Comparison of ENCODE assay signal across 36 cellular contexts in the genomic region with DNA sequence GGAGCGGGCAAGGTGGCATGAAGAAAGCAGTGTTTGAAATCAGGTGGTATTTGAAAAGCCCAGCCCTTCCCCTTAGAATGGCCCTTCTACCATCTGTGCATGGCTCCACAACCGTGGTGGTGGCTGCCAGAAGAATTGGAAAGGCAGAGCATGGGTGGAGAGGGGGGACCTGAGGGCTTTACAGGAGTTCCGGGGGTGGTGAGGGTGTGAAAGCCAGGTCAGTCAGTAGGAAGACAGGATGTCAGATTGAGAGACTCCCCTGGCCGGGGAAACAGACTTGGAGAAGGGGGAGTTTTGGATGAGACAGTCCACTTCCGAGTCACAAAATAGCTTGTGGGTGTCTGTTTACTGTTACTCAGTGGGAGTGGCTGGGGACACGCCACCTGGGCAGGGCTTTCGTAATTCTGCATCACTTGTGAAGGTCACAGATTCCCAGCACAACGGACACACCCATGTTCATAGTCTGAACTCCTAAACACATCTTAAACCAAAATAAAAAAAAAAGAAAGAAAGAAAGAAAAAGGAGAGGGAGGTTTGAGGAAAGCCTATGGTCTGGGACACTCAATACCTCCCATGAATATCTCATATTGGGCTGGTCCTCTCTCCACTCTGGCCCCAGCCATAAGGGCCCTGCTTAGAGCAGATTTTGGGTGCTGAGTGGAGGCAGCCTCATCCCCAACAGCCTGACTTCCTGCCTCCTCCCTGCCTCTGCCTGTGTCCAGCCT. TPM values are rescaled to one million over a fixed set of nuclear protein-coding genes. Genes with fewer than 3 reads are reported as not detected.
A peak's percentile ranks its signal among the peaks of the same experiment; 100 is the strongest.
DNase-seq lines count a peak whose midpoint lies in the region; ATAC-seq and TF ChIP-seq lines count a peak whose summit lies in the region.
"Had no signal": no experiment of that assay in that cellular context is flagged by ENCODE, and none has a peak within 500 bp of the region (broad histone marks: within the 10 kb centered on the region; RNA-seq: fewer than 3 reads in every experiment).

No MANE protein-coding gene starts in this region.

- no peaks in the 10 kb centered on the region for H3K36me3 Mint-ChIP-seq in activated CD8-positive, alpha-beta memory T cell treated with anti-CD3 and anti-CD28 coated beads, Interleukin-2, amount 10 ng/mL, durations not matched to agents 7 days and 5 days
- no peaks in the 10 kb centered on the region for H3K36me3 Mint-ChIP-seq in type B pancreatic cell
- H3K36me3 Mint-ChIP-seq: neural progenitor cell had no signal

- H3K4me1 Mint-ChIP-seq in activated CD8-positive, alpha-beta memory T cell treated with anti-CD3 and anti-CD28 coated beads, Interleukin-2, amount 10 ng/mL, durations not matched to agents 7 days and 5 days: peaks cover 35% of the 10 kb centered on the region
- peaks cover 4% of the 10 kb centered on the region for H3K4me1 Mint-ChIP-seq in type B pancreatic cell (ENCODE audit: unreplicated experiment)
- H3K4me1 Mint-ChIP-seq: neural progenitor cell had no signal

- CTCF ChIA-PET in activated CD8-positive, alpha-beta memory T cell treated with anti-CD3 and anti-CD28 coated beads, Interleukin-2, amount 10 ng/mL, durations not matched to agents 7 days and 5 days (lab: Charles Lee): no interaction called here

- no peaks in the 10 kb centered on the region for H3K9me3 ChIP-seq in colonic mucosa
- H3K9me3 ChIP-seq in mucosa of rectum (ENCODE audit: control insufficient read depth in 2 of 2, low read length in 2 of 2): no peaks in the 10 kb centered on the region
- H3K9me3 ChIP-seq: SJCRH30, tibial nerve had no signal

- no peak overlapping the region for H3K4me3 Mint-ChIP-seq in activated CD8-positive, alpha-beta memory T cell treated with anti-CD3 and anti-CD28 coated beads, Interleukin-2, amount 10 ng/mL, durations not matched to agents 7 days and 5 days
- no peak overlapping the region for H3K4me3 Mint-ChIP-seq in type B pancreatic cell
- H3K4me3 Mint-ChIP-seq: activated CD4-positive, alpha-beta T cell treated with anti-CD3 and anti-CD28 coated beads, Interleukin-2, amount 10 ng/mL, durations not matched to agents 24 days and 14 days; activated naive CD8-positive, alpha-beta T cell treated with anti-CD3 and anti-CD28 coated beads, Interleukin-2, amount 10 ng/mL, durations not matched to agents 7 days and 5 days; neural progenitor cell had no signal

- no peak for DNase-seq in activated CD8-positive, alpha-beta memory T cell treated with anti-CD3 and anti-CD28 coated beads, Interleukin-2, amount 10 ng/mL, durations not matched to agents 7 days and 5 days
- DNase-seq in activated CD8-positive, alpha-beta memory T cell treated with anti-CD3 and anti-CD28 coated beads, Interleukin-2, amount 50 U/mL, for 4 hours: no peak
- DNase-seq in colonic mucosa (peak; percentile 54), type B pancreatic cell (ENCODE audit: extremely low spot score, unreplicated experiment) (no peak), dermis blood vessel endothelial cell (no peak), RPMI8226 (no peak), ACHN (no peak)
- DNase-seq: 8988T; activated CD4-positive, alpha-beta T cell treated with anti-CD3 and anti-CD28 coated beads, Interleukin-2, amount 10 ng/mL, durations not matched to agents 24 days and 14 days; activated CD8-positive, alpha-beta memory T cell treated with anti-CD3 and anti-CD28 coated beads for 24 hours; activated gamma-delta T cell treated with Interleukin-2 at 50 U/mL for 16 hours; activated naive CD8-positive, alpha-beta T cell treated with anti-CD3 and anti-CD28 coated beads, Interleukin-2, amount 10 ng/mL, durations not matched to agents 7 days and 5 days; activated T-cell treated with anti-CD3 and anti-CD28 coated beads, Interleukin-2, amount 50 U/mL, for 1 hour; aorta; COR-L47; DND-41; foreskin fibroblast; GF-D8; HCEC 1CT; Kasumi-1; NCI-H1436 treated with DMSO at 0.1 percent for 48 hours; NCI-H2107; NCI-H82; SJCRH30; stimulated activated CD4-positive, alpha-beta T cell treated with anti-CD3 and anti-CD28 coated beads, Interleukin-1b, Interleukin-23, amount 100 ng/mL, for 48 hours; stimulated activated CD8-positive, alpha-beta memory T cell treated with anti-CD3 and anti-CD28 coated beads, Interleukin-4, amount 100 ng/mL, for 48 hours; SW 1271; T-helper 9 cell; WERI-Rb-1 had no signal

- H3K9me3 Mint-ChIP-seq in activated CD8-positive, alpha-beta memory T cell treated with anti-CD3 and anti-CD28 coated beads, Interleukin-2, amount 10 ng/mL, durations not matched to agents 7 days and 5 days (ENCODE audit: low read depth): no peaks in the 10 kb centered on the region
- no peaks in the 10 kb centered on the region for H3K9me3 Mint-ChIP-seq in type B pancreatic cell
- H3K9me3 Mint-ChIP-seq: activated CD4-positive, alpha-beta T cell treated with anti-CD3 and anti-CD28 coated beads, Interleukin-2, amount 10 ng/mL, durations not matched to agents 24 days and 14 days; activated naive CD8-positive, alpha-beta T cell treated with anti-CD3 and anti-CD28 coated beads, Interleukin-2, amount 10 ng/mL, durations not matched to agents 7 days and 5 days; neural progenitor cell had no signal

- ATAC-seq in activated CD8-positive, alpha-beta memory T cell treated with anti-CD3 and anti-CD28 coated beads, Interleukin-2, amount 10 ng/mL, durations not matched to agents 7 days and 5 days: no peak

- peak overlapping the region; percentile 40 for H3K27ac ChIP-seq in colonic mucosa
- peak overlapping the region; percentile 28 for H3K27ac ChIP-seq in mucosa of rectum (ENCODE audit: low read depth in 2 of 2, low read length in 2 of 2)
- H3K27ac ChIP-seq: C4-2B, cardiac muscle cell, neural progenitor cell, parathyroid adenoma, SJCRH30, tibial nerve, WERI-Rb-1 had no signal

- in situ Hi-C loops in ACHN (cut with HindIII; ENCODE audit: low pct_ligation_motif_present, low pct_unique_long_range_greater_than_20kb, low sequenced_read_pairs): no loop called here

- intact Hi-C loops in colonic mucosa (cut with DNase I): no loop called here

- peak overlapping the region; percentile 21 for H3K27ac Mint-ChIP-seq in activated CD8-positive, alpha-beta memory T cell treated with anti-CD3 and anti-CD28 coated beads, Interleukin-2, amount 10 ng/mL, durations not matched to agents 7 days and 5 days
- peak overlapping the region; percentile 41 for H3K27ac Mint-ChIP-seq in type B pancreatic cell
- H3K27ac Mint-ChIP-seq: activated CD4-positive, alpha-beta T cell treated with anti-CD3 and anti-CD28 coated beads, Interleukin-2, amount 10 ng/mL, durations not matched to agents 24 days and 14 days; neural progenitor cell had no signal

- H3K36me3 ChIP-seq in colonic mucosa (no peaks in the 10 kb centered on the region), mucosa of rectum (ENCODE audit: control insufficient read depth in 2 of 2, insufficient read depth in 2 of 2, low read length in 2 of 2) (peaks cover 49 to 65% of the 10 kb centered on the region in 2 donors)
- H3K36me3 ChIP-seq: cardiac muscle cell, neural progenitor cell, SJCRH30, tibial nerve, WERI-Rb-1 had no signal

- no peak overlapping the region for H3K4me3 ChIP-seq in colonic mucosa
- no peak overlapping the region for H3K4me3 ChIP-seq in mucosa of rectum (ENCODE audit: low read length in 2 of 2)
- H3K4me3 ChIP-seq: cardiac muscle cell, neural progenitor cell, SJCRH30, tibial nerve had no signal

- H3K4me1 ChIP-seq in colonic mucosa (no peaks in the 10 kb centered on the region), mucosa of rectum (ENCODE audit: control insufficient read depth in 2 of 2, insufficient read depth in 2 of 2, low read length in 2 of 2) (peaks cover 2 to 7% of the 10 kb centered on the region in 2 donors)
- H3K4me1 ChIP-seq: parathyroid adenoma, SJCRH30, tibial nerve had no signal

- no peaks in the 10 kb centered on the region for H3K27me3 Mint-ChIP-seq in activated CD8-positive, alpha-beta memory T cell treated with anti-CD3 and anti-CD28 coated beads, Interleukin-2, amount 10 ng/mL, durations not matched to agents 7 days and 5 days
- H3K27me3 Mint-ChIP-seq in type B pancreatic cell: no peaks in the 10 kb centered on the region

- H3K9ac ChIP-seq in colonic mucosa (ENCODE audit: low read depth in 2 of 2, low read length in 2 of 2) (no peak overlapping the region), mucosa of rectum (ENCODE audit: low read depth in 1 of 2, low read length in 2 of 2) (no peak overlapping the region)
- H3K9ac ChIP-seq: neural progenitor cell, parathyroid adenoma had no signal

- no peaks in the 10 kb centered on the region for H3K27me3 ChIP-seq in colonic mucosa
- H3K27me3 ChIP-seq in mucosa of rectum (ENCODE audit: control insufficient read depth in 2 of 2, insufficient read depth in 2 of 2, low read length in 2 of 2): no peaks in the 10 kb centered on the region
- H3K27me3 ChIP-seq: cardiac muscle cell, neural progenitor cell, SJCRH30, tibial nerve had no signal

- TF ChIP-seq CTCF in colonic mucosa (IDR thresholded peaks at IDR 0.05) (no peak), type B pancreatic cell (conservative IDR thresholded peaks at IDR 0.05) (no peak)

RNA-seq across cellular contexts. Expression of a gene that starts 24.4 kb away (rescaled TPM):
- 1 to 10 TPM; 3.2 to 4.0 TPM for total RNA-seq in activated CD8-positive, alpha-beta memory T cell treated with anti-CD3 and anti-CD28 coated beads, Interleukin-2, amount 10 ng/mL, durations not matched to agents 7 days and 5 days
- not detected for total RNA-seq in colonic mucosa
- 0.17 TPM in 1 of 2 replicates, not detected in the other for total RNA-seq in type B pancreatic cell (ENCODE audit: low replicate concordance)
- not detected in 2 replicates for total RNA-seq in dermis blood vessel endothelial cell
- total RNA-seq: cardiac muscle cell, lower leg skin, SJCRH30, tibial nerve had no signal

RNA-seq across cellular contexts. Expression of a gene that starts 34.3 kb away (rescaled TPM):
- under 1 TPM; 0.12 to 0.76 TPM for total RNA-seq in activated CD8-positive, alpha-beta memory T cell treated with anti-CD3 and anti-CD28 coated beads, Interleukin-2, amount 10 ng/mL, durations not matched to agents 7 days and 5 days
- total RNA-seq in colonic mucosa (100 to 1,000 TPM; 309 to 344 TPM), type B pancreatic cell (ENCODE audit: low replicate concordance) (33.8 and 169 TPM in 2 replicates), dermis blood vessel endothelial cell (not detected in 2 replicates)
- total RNA-seq: activated CD4-positive, alpha-beta T cell treated with anti-CD3 and anti-CD28 coated beads, Interleukin-2, amount 10 ng/mL, durations not matched to agents 24 days and 14 days; cardiac muscle cell; SJCRH30; tibial nerve had no signal

RNA-seq across cellular contexts. Expression of a gene that starts 41.4 kb away (rescaled TPM):
- total RNA-seq in activated CD8-positive, alpha-beta memory T cell treated with anti-CD3 and anti-CD28 coated beads, Interleukin-2, amount 10 ng/mL, durations not matched to agents 7 days and 5 days: under 1 TPM in 1 of 2 experiments, not detected in 1; 0.54 TPM
- total RNA-seq in colonic mucosa (1 to 10 TPM in 1 of 2 donors, under 1 TPM in 1; 0.59 to 1.5 TPM), type B pancreatic cell (ENCODE audit: low replicate concordance) (0.36 and 2.0 TPM in 2 replicates), dermis blood vessel endothelial cell (0.09 TPM in 1 of 2 replicates, not detected in the other)
- total RNA-seq: SJCRH30 had no signal

Comparison
In these comparisons a context has a peak if more than half of its experiments do, and no peak if none do; other contexts are left out.
1. RNA of a gene that starts 34.3 kb away (total RNA-seq): 309 to 344 TPM in colonic mucosa and 33.8 to 169 TPM in type B pancreatic cell; 0.12 to 0.76 TPM in activated CD8-positive, alpha-beta memory T cell treated with anti-CD3 and anti-CD28 coated beads, Interleukin-2, amount 10 ng/mL, durations not matched to agents 7 days and 5 days and not detected in dermis blood vessel endothelial cell; every median in the first group is over 10 times any median in the second.